In the genomic region with DNA sequence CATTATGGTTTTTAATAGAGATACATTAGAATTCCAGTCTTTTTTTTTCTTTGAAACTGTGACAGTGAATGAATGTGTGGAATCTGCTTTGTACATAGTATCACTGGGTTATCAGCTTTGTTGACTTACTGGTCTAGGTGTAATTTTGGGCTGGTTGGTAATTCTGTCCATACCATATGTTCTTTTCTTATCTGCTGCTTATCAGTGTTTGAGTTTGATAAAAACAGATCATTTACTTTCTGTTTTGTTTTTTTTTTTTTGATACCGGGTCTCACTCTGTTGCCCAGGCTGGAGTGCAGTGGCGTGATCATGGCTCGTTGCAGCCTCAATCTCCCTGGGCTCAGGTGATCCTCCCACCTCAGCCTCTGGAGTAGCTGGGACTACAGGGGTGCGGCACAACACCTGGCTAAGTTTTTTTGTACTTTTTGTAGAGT, we compare ENCODE assay signal across 1 cellular context.
TF ChIP-seq lines count a peak whose summit lies in the region.

No MANE protein-coding gene starts in this region.

TF ChIP-seq in IMR-90, 13 proteins besides CTCF, POLR2A, EP300 and RAD21:
- no peak for TF ChIP-seq MAFK (IDR thresholded peaks at IDR 0.05; ENCODE audit: low read depth, low read length)
- no peak for TF ChIP-seq MAZ (IDR thresholded peaks at IDR 0.05; ENCODE audit: borderline replicate concordance, low read depth, low read length)
- TF ChIP-seq, protein P1, sequence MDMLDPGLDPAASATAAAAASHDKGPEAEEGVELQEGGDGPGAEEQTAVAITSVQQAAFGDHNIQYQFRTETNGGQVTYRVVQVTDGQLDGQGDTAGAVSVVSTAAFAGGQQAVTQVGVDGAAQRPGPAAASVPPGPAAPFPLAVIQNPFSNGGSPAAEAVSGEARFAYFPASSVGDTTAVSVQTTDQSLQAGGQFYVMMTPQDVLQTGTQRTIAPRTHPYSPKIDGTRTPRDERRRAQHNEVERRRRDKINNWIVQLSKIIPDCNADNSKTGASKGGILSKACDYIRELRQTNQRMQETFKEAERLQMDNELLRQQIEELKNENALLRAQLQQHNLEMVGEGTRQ (IDR thresholded peaks at IDR 0.05; ENCODE audit: low read depth, low read length) = no peak
- TF ChIP-seq CEBPB (IDR thresholded peaks at IDR 0.05; ENCODE audit: low read depth, low read length) = no peak
- no peak for TF ChIP-seq NFE2L2 (IDR thresholded peaks at IDR 0.05; ENCODE audit: low read depth, low read length)
- TF ChIP-seq RCOR1 (IDR thresholded peaks at IDR 0.05; ENCODE audit: insufficient replicate concordance, low read length) = no peak
- no peak for TF ChIP-seq MXI1 (IDR thresholded peaks at IDR 0.05; ENCODE audit: borderline replicate concordance, low read depth, low read length)
- no peak for TF ChIP-seq BHLHE40 (IDR thresholded peaks at IDR 0.05; ENCODE audit: low read depth, low read length)
- TF ChIP-seq RFX5 (IDR thresholded peaks at IDR 0.05; ENCODE audit: low read depth, low read length) = no peak
- no peak for TF ChIP-seq SMC3 (IDR thresholded peaks at IDR 0.05; ENCODE audit: low read depth, low read length)
- no peak for TF ChIP-seq CHD1 (IDR thresholded peaks at IDR 0.05; ENCODE audit: low read depth, low read length)
- no peak for TF ChIP-seq FOS (IDR thresholded peaks at IDR 0.05; ENCODE audit: low read depth, low read length)
- TF ChIP-seq, protein P2, sequence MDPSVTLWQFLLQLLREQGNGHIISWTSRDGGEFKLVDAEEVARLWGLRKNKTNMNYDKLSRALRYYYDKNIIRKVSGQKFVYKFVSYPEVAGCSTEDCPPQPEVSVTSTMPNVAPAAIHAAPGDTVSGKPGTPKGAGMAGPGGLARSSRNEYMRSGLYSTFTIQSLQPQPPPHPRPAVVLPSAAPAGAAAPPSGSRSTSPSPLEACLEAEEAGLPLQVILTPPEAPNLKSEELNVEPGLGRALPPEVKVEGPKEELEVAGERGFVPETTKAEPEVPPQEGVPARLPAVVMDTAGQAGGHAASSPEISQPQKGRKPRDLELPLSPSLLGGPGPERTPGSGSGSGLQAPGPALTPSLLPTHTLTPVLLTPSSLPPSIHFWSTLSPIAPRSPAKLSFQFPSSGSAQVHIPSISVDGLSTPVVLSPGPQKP (IDR thresholded peaks at IDR 0.05; ENCODE audit: borderline replicate concordance, low read depth, low read length) = no peak
